Comparison of ENCODE assay signal across 28 cellular contexts in genomic region chr11:6640036-6640984, GRCh38.
"Had no signal": no experiment of that assay in that cellular context is flagged by ENCODE, and none has a peak within 500 bp of the region (broad histone marks: within the 10 kb centered on the region; RNA-seq: fewer than 3 reads in every experiment).

No MANE protein-coding gene starts in this region.

- ATAC-seq: heart right ventricle; left cardiac atrium; naive thymus-derived CD8-positive, alpha-beta T cell; psoas muscle; right cardiac atrium; stimulated activated naive B cell treated with anti-CD40 and anti-IgM and Interleukin-4, amounts not matched to agents 10 μg/mL and 1 μg/mL and 100 μg/mL, for 72 hours had no signal

- H3K4me3 ChIP-seq: colonic mucosa, esophagus squamous epithelium, heart right ventricle, left ventricle myocardium inferior, lung, ovary, psoas muscle, skin epidermis, spleen, thoracic aorta, tibial nerve, upper lobe of left lung had no signal

- H3K9me3 ChIP-seq: colonic mucosa, esophagus squamous epithelium, heart right ventricle, left ventricle myocardium inferior, ovary, psoas muscle, spleen, thoracic aorta, tibial nerve, upper lobe of left lung had no signal

- H3K4me1 ChIP-seq: colonic mucosa had no signal

- H3K27me3 ChIP-seq: colonic mucosa, esophagus squamous epithelium, heart right ventricle, ovary, spleen, tibial nerve, upper lobe of left lung had no signal

- H3K36me3 ChIP-seq: colonic mucosa, ovary had no signal

- DNase-seq: colonic mucosa; dermis blood vessel endothelial cell; effector memory CD4-positive, alpha-beta T cell; esophagus squamous epithelium; foreskin melanocyte; glutamatergic neuron; heart right ventricle; hippocampal formation; immature natural killer cell; left cardiac atrium; left ventricle myocardium inferior; midbrain; naive thymus-derived CD8-positive, alpha-beta T cell; nephron progenitor cell; occipital lobe; psoas muscle; spleen; stimulated activated CD4-positive, alpha-beta T cell treated with anti-CD3 and anti-CD28 coated beads, Interleukin-2, amount 100 ng/mL, for 48 hours; stimulated activated naive B cell treated with anti-CD40 and anti-IgM and Interleukin-4, amounts not matched to agents 10 μg/mL and 1 μg/mL and 100 μg/mL, for 72 hours had no signal

- H3K27ac ChIP-seq: colonic mucosa, esophagus squamous epithelium, ovary, psoas muscle, skin epidermis, thoracic aorta, tibial nerve had no signal

- FAIRE-seq: keratinocyte, urothelium cell line had no signal
